8 cellular contexts compared by ENCODE assay signal in the genomic region with DNA sequence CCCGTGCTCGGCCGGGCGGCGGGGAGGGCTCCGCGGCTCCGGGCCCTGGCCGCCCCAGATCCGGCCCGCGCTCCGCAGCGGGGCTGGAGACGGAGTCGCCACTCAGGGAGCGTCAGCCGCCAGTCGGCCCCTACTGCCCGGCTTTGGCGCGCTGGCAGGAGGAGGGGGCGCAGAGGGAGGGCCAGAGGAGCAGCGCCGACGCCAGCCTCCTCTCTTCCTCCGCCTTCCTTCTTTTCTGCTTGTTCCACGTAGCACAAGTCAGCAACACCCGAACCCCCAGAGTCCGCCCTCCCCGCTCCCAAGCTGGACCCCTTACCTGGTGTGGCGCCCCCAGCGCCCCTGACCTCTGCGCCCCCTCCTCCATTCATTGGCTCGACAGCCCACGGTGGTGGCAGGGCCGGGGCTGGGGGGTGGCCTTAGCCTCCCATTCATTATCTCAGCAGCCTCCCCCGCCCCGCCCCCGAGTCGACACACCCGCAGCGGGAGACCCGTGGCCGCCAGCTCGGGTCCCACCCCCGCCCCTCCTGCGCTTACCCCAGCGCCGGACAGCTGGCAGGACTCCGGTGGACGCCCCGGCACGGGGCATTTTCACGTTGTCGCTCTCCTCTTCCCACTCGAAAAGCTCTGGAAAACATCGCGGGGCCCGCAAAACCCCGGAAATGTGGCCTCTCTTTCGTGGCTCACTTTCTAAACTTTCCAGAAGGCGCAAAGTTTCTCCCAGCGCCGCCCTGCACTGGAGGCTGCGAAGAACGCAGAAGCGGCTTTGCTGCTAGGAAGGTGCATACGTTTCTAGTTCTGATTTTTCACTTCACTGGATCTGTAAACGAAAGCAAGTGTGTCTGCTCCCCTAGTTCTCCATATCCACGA. TPM values are rescaled to one million over a fixed set of nuclear protein-coding genes. Genes with fewer than 3 reads are reported as not detected.
DNase-seq lines count a peak whose midpoint lies in the region; ATAC-seq and TF ChIP-seq lines count a peak whose summit lies in the region.

A gene with protein sequence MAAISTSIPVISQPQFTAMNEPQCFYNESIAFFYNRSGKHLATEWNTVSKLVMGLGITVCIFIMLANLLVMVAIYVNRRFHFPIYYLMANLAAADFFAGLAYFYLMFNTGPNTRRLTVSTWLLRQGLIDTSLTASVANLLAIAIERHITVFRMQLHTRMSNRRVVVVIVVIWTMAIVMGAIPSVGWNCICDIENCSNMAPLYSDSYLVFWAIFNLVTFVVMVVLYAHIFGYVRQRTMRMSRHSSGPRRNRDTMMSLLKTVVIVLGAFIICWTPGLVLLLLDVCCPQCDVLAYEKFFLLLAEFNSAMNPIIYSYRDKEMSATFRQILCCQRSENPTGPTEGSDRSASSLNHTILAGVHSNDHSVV (minus strand): TSS at position 135 of the 867 bp plus-strand sequence. CDS start 66,353 bp downstream, outside the sequence.

- H3K9me3 Mint-ChIP-seq in immature natural killer cell = peaks cover 0 to 7% (median 2%) of the 10 kb centered on the region in 6 donors

- intact Hi-C loops in gastrocnemius medialis (cut with DNase I; ENCODE audit: low total_unique reads) = loop anchor here (5.0 to 10.0 kb wide), 2 partner anchors 259 to 384 kb away; no protein-coding TSS in a partner anchor

- no peak within 1 kb of the TSS for H3K27ac ChIP-seq in HUES64 (ENCODE audit: low read depth, low read length)
- H3K27ac ChIP-seq in brain microvascular endothelial cell = peak within 1 kb of the TSS; percentile 0
- peak within 1 kb of the TSS; percentile 57 to 73 (median 69) for H3K27ac ChIP-seq in gastrocnemius medialis

- under 1% methylated on average over 69 of the region's 71 CpGs for WGBS in HUES64

- peak; percentile 31 to 44 for ATAC-seq in gastrocnemius medialis
- no peak for ATAC-seq in HG03565 (IDR thresholded peaks at IDR 0.05; ENCODE audit: unreplicated experiment)
- ATAC-seq in GM18867 (IDR thresholded peaks at IDR 0.05; ENCODE audit: unreplicated experiment) = no peak

- H3K9ac ChIP-seq in HUES64 (ENCODE audit: low read depth, low read length) = peak within 1 kb of the TSS; percentile 77

- H3K4me3 Mint-ChIP-seq in immature natural killer cell = peak within 1 kb of the TSS; percentile 70 to 81 (median 73)

- in situ Hi-C loops in brain microvascular endothelial cell (cut with HindIII; ENCODE audit: low pct_ligation_motif_present, low sequenced_read_pairs) (no loop called here), gastrocnemius medialis (cut with MboI; ENCODE audit: low sequenced_read_pairs in 4 of 4) (no loop called here)

- H3K27me3 ChIP-seq in HUES64 (ENCODE audit: insufficient read depth, low read length) = peaks cover 32% of the 10 kb centered on the region
- H3K27me3 ChIP-seq in brain microvascular endothelial cell (replicated peaks) = no peaks in the 10 kb centered on the region
- peaks cover 21 to 32% (median 31%) of the 10 kb centered on the region in 3 donors for H3K27me3 ChIP-seq in gastrocnemius medialis

- TF ChIP-seq POLR2A in gastrocnemius medialis (IDR thresholded peaks at IDR 0.05) = peak in 1 of 2 donors; percentile 7

- H3K27ac Mint-ChIP-seq in immature natural killer cell = peak within 1 kb of the TSS in 2 of 6 donors; percentile 66 to 69

- peaks cover 0 to 4% (median 3%) of the 10 kb centered on the region in 3 donors for H3K36me3 Mint-ChIP-seq in immature natural killer cell

- H3K4me1 Mint-ChIP-seq in immature natural killer cell = peaks cover 13 to 22% of the 10 kb centered on the region in 2 donors

- H3K36me3 ChIP-seq in HUES64 (ENCODE audit: insufficient read depth, low read length) (no peaks in the 10 kb centered on the region), brain microvascular endothelial cell (replicated peaks) (no peaks in the 10 kb centered on the region), gastrocnemius medialis (no peaks in the 10 kb centered on the region)

- H3K9me3 ChIP-seq in HUES64 (ENCODE audit: insufficient read depth, low read depth, low read length) (no peaks in the 10 kb centered on the region), gastrocnemius medialis (no peaks in the 10 kb centered on the region)

- TF ChIP-seq CTCF in brain microvascular endothelial cell (IDR thresholded peaks at IDR 0.05; ENCODE audit: low read depth, low read length, missing control alignments) = no peak
- no peak for TF ChIP-seq CTCF in gastrocnemius medialis (IDR thresholded peaks at IDR 0.05 in 4 of 5, conservative IDR thresholded peaks at IDR 0.05 in 1 of 5)

- H3K4me3 ChIP-seq in HUES64 (ENCODE audit: low read length) = peak within 1 kb of the TSS; percentile 60
- H3K4me3 ChIP-seq in brain microvascular endothelial cell (ENCODE audit: low read depth, low read length) = peak within 1 kb of the TSS; percentile 78
- peak within 1 kb of the TSS; percentile 53 to 58 (median 56) for H3K4me3 ChIP-seq in gastrocnemius medialis

- peaks cover 10 to 15% (median 12%) of the 10 kb centered on the region in 3 donors for H3K27me3 Mint-ChIP-seq in immature natural killer cell (ENCODE audit: low read depth in 3 of 3)

- H3K4me1 ChIP-seq in HUES64 (ENCODE audit: insufficient read depth, low read length) (peaks cover 7% of the 10 kb centered on the region; the same call in 1 of the 2 replicates), gastrocnemius medialis (no peaks in the 10 kb centered on the region)

- peak; percentile 54 for DNase-seq in DMS53 (lab: John Stamatoyannopoulos, UW)
- DNase-seq in DMS53 treated with DMSO at 0.1 percent for 48 hours (lab: John Stamatoyannopoulos, UW; ENCODE audit: unreplicated experiment) = no peak
- peak; percentile 39 for DNase-seq in brain microvascular endothelial cell
- no peak for DNase-seq in immature natural killer cell
- peak; percentile 28 to 44 for DNase-seq in gastrocnemius medialis

RNA-seq across cellular contexts. Expression of the gene that starts here (rescaled TPM):
- polyA plus RNA-seq in HUES64 (2013, experiment 1 of 2) = 2.5 TPM
- 2.3 TPM for polyA plus RNA-seq in HUES64 (2013, experiment 2 of 2)
- under 1 TPM in 2 of 3 donors, not detected in 1; 0.59 to 0.84 TPM for polyA plus RNA-seq in immature natural killer cell
- 10 to 100 TPM in 2 of 4 donors, 1 to 10 TPM in 2; 5.5 to 20.2 (median 13.2) TPM for total RNA-seq in gastrocnemius medialis

Comparison
In these comparisons a context has a peak if more than half of its experiments do, and no peak if none do; other contexts are left out.
1. DNase-seq: peak in DMS53 (single experiment), brain microvascular endothelial cell (single experiment) and gastrocnemius medialis (2 of 2); none in DMS53 treated with DMSO at 0.1 percent for 48 hours (single experiment) and immature natural killer cell (0 of 3).
2. ATAC-seq: peak in gastrocnemius medialis (2 of 2); none in HG03565 (single experiment) and GM18867 (single experiment).
3. Peak in every context shown above with its lines, with median percentiles within 50 percentile points of each other: H3K4me3 ChIP-seq.